In the genomic region with DNA sequence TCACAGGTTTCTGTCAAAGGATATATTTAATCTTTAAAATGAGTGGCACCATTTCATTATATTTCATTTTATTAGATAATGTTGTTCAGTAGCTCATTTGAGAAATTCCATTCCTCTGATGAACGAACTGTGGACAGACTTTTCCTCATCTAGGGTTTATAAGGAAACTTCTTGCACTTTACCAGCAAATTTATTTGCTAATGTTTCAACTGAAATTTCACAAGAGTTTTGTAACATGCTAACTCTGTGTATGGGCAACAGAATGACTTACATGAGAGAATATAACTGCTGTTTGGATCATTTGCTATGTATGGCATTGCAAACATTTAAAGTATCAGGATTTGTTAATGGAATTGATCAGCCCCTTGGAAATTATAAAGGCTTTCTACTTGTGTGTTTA, we compare ENCODE assay signal across 19 cellular contexts.
DNase-seq lines count a peak whose midpoint lies in the region; ATAC-seq and TF ChIP-seq lines count a peak whose summit lies in the region.
"Had no signal": no experiment of that assay in that cellular context is flagged by ENCODE, and none has a peak within 500 bp of the region (broad histone marks: within the 10 kb centered on the region; RNA-seq: fewer than 3 reads in every experiment).

No MANE protein-coding gene starts in this region.

- H3K4me3 ChIP-seq in choroid plexus epithelial cell (ENCODE audit: low read depth, low read length) = no peak overlapping the region
- H3K4me3 ChIP-seq: adrenal gland, left lung, SJCRH30, skin epidermis had no signal

- ATAC-seq in GM21737 (IDR thresholded peaks at IDR 0.05; ENCODE audit: unreplicated experiment) = no peak
- ATAC-seq: activated CD4-positive, alpha-beta T cell treated with anti-CD3 and anti-CD28 coated beads for 36 hours; left lung; pancreas had no signal

- peak; percentile 47 for DNase-seq in GM03348 (ENCODE audit: low spot score)
- peak; percentile 52 for DNase-seq in NOMO-1 treated with DMSO at 0.1 percent for 48 hours (lab: John Stamatoyannopoulos, UW; ENCODE audit: unreplicated experiment)
- DNase-seq in choroid plexus epithelial cell (ENCODE audit: low read depth) = peak; percentile 75
- DNase-seq in superior temporal gyrus (ENCODE audit: extremely low spot score) = peak; percentile 38
- DNase-seq in T1000 (lab: John Stamatoyannopoulos, UW) = no peak
- DNase-seq in stimulated activated CD4-positive, alpha-beta T cell treated with anti-CD3 and anti-CD28 coated beads, Interleukin-15, amount 100 ng/mL, for 24 hours = no peak
- DNase-seq: activated CD4-positive, alpha-beta T cell treated with anti-CD3 and anti-CD28 coated beads for 36 hours; activated effector memory CD4-positive, alpha-beta T cell treated with Interleukin-2 at 50 U/mL for 16 hours; cerebellar nuclear complex; endodermal cell; left lung; NCI-H187 treated with DMSO at 0.1 percent for 48 hours; NCI-H446; NK-92 treated with Interleukin-12 subunit alpha and Interleukin-12 subunit beta, amount 100 ng/mL, for 24 hours; SJCRH30 had no signal

- no peak for TF ChIP-seq CTCF in choroid plexus epithelial cell (conservative IDR thresholded peaks at IDR 0.05; ENCODE audit: low read depth, low read length)

Comparison
In these comparisons a context has a peak if more than half of its experiments do, and no peak if none do; other contexts are left out.
1. DNase-seq: peak in GM03348 (single experiment), NOMO-1 treated with DMSO at 0.1 percent for 48 hours (single experiment), choroid plexus epithelial cell (single experiment) and superior temporal gyrus (single experiment); none in T1000 (single experiment) and stimulated activated CD4-positive, alpha-beta T cell treated with anti-CD3 and anti-CD28 coated beads, Interleukin-15, amount 100 ng/mL, for 24 hours (single experiment).